ENCODE assay signal across 14 cellular contexts in the genomic region with DNA sequence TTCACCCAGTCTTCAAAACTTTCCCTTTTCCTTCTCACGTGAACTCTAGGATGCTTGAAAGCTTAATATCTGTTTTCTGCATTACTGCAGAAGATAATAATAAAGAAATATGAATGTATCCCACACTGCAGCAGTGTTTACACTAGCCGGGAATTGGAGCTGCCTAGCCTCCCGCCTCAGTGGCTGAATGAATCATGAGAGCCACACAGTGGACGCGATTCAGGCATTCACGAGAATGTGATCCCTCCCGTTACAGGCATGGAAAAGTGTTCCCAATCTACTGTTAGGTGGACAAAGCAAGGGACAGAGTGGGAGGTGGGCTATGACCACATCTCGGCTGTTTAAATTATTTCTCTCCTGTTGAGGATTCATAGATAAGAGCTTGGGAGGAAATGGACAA.
DNase-seq lines count a peak whose midpoint lies in the region; ATAC-seq and TF ChIP-seq lines count a peak whose summit lies in the region.
"Had no signal": no experiment of that assay in that cellular context is flagged by ENCODE, and none has a peak within 500 bp of the region (broad histone marks: within the 10 kb centered on the region; RNA-seq: fewer than 3 reads in every experiment).

No MANE protein-coding gene starts in this region.

- in situ Hi-C loops in IMR-90 (cut with MboI; ENCODE audit: low sequenced_read_pairs), result no loop called here

- H3K9me3 Mint-ChIP-seq in activated CD4-positive, alpha-beta memory T cell treated with anti-CD3 and anti-CD28 coated beads for 36 hours, result no peaks in the 10 kb centered on the region

- H3K14ac ChIP-seq in IMR-90 (replicated peaks; ENCODE audit: low read depth, low read length), result no peak overlapping the region

- WGBS in IMR-90 (ENCODE audit: extremely low coverage in 2 of 2, insufficient read length in 1 of 2), 2 experiments, result 7% methylated on average over 7 of the region's 8 CpGs; no CpG with 5 or more reads in 1 of the 2 experiments

- H3K36me3 ChIP-seq in IMR-90 (ENCODE audit: control insufficient read depth, insufficient read depth, low read length) (no peaks in the 10 kb centered on the region), kidney epithelial cell (ENCODE audit: control insufficient read depth, insufficient read depth, low read length) (no peaks in the 10 kb centered on the region)
- H3K36me3 ChIP-seq: vagina had no signal

- no peaks in the 10 kb centered on the region for H3K79me1 ChIP-seq in IMR-90 (ENCODE audit: low read depth in 1 of 2, low read length in 2 of 2)

- H2AFZ ChIP-seq in IMR-90 (replicated peaks; ENCODE audit: low read length, poor library complexity), result peak overlapping the region; percentile 46

- CTCF ChIA-PET in IMR-90 (lab: Yijun Ruan, JAX), result interaction anchor here (0.8 to 0.9 kb wide), 2 partner anchors 316 to 319 kb away, joined by 3 read pairs; no protein-coding TSS in a partner anchor
- CTCF ChIA-PET in activated CD4-positive, alpha-beta memory T cell treated with anti-CD3 and anti-CD28 coated beads for 36 hours (lab: Charles Lee), result interaction anchor here (0.7 to 0.9 kb wide), 2 partner anchors 28 to 71 kb away, joined by 3 read pairs; no protein-coding TSS in a partner anchor

- H2AK9ac ChIP-seq in IMR-90 (replicated peaks; ENCODE audit: low read depth, low read length, poor library complexity), result no peak overlapping the region

- TF ChIP-seq POLR2A in IMR-90 (IDR thresholded peaks at IDR 0.05; ENCODE audit: low read depth, low read length), result no peak

- no peak overlapping the region for H2BK120ac ChIP-seq in IMR-90 (ENCODE audit: low read depth, low read length)

- no peak overlapping the region for H3K9ac ChIP-seq in IMR-90 (ENCODE audit: low read depth, low read length)
- H3K9ac ChIP-seq: BLaER1 treated with 17β-estradiol and CSF1 and Interleukin-3, amounts not matched to agents 10 nM and 100 nM had no signal

- peak; percentile 46 for TF ChIP-seq RAD21 in IMR-90 (IDR thresholded peaks at IDR 0.05; ENCODE audit: low read length)

- H3K9me1 ChIP-seq in IMR-90 (ENCODE audit: insufficient read depth, low read length), result no peaks in the 10 kb centered on the region

- no peak overlapping the region for H3K27ac Mint-ChIP-seq in activated CD4-positive, alpha-beta memory T cell treated with anti-CD3 and anti-CD28 coated beads for 36 hours

- no peak overlapping the region for H3K18ac ChIP-seq in IMR-90 (ENCODE audit: low read depth, low read length)

- POLR2A ChIA-PET in IMR-90 (lab: Charles Lee; ENCODE audit: unreplicated experiment), result no interaction called here
- POLR2A ChIA-PET in activated CD4-positive, alpha-beta memory T cell treated with anti-CD3 and anti-CD28 coated beads for 36 hours (lab: Charles Lee), result no interaction called here

- H3K23ac ChIP-seq in IMR-90 (ENCODE audit: low read depth, low read length), result no peak overlapping the region

- no peak overlapping the region for H4K8ac ChIP-seq in IMR-90 (ENCODE audit: low read depth in 2 of 2, low read length in 2 of 2)

- dilution Hi-C loops in IMR-90 (cut with HindIII; ENCODE audit: low sequenced_read_pairs, unreplicated experiment), result no loop called here

- no peak overlapping the region for H4K5ac ChIP-seq in IMR-90 (ENCODE audit: low read depth, low read length)

- H3K4me1 Mint-ChIP-seq in activated CD4-positive, alpha-beta memory T cell treated with anti-CD3 and anti-CD28 coated beads for 36 hours (ENCODE audit: low read depth), result peaks cover under 1% of the 10 kb centered on the region

- H3K27ac ChIP-seq in IMR-90 (ENCODE audit: insufficient read depth, low read length), result no peak overlapping the region
- H3K27ac ChIP-seq: esophagus squamous epithelium, vagina had no signal

- H3K4me1 ChIP-seq in IMR-90 (ENCODE audit: control insufficient read depth, insufficient read depth, low read length), result no peaks in the 10 kb centered on the region; the same call in 1 of the 2 replicates

- TF ChIP-seq CTCF in IMR-90 (conservative IDR thresholded peaks at IDR 0.05; ENCODE audit: low read depth, low read length) (peak; percentile 32; the same call in 1 of the 2 replicates), choroid plexus epithelial cell (conservative IDR thresholded peaks at IDR 0.05; ENCODE audit: low read depth, low read length) (peak; percentile 62), kidney epithelial cell (IDR thresholded peaks at IDR 0.05; ENCODE audit: insufficient read depth, low read length, poor library complexity, severe bottlenecking) (peak; percentile 6)

- H3K4ac ChIP-seq in IMR-90 (ENCODE audit: low read depth, low read length), result no peak overlapping the region

- no peaks in the 10 kb centered on the region for H3K9me3 ChIP-seq in IMR-90 (ENCODE audit: control insufficient read depth, insufficient read depth, low read length)
- H3K9me3 ChIP-seq: esophagus squamous epithelium, vagina had no signal

- no peak overlapping the region for H3K4me3 ChIP-seq in IMR-90 (ENCODE audit: insufficient read depth, low read depth, low read length)
- H3K4me3 ChIP-seq in choroid plexus epithelial cell (ENCODE audit: low read depth, low read length), result peak overlapping the region; percentile 24
- H3K4me3 ChIP-seq in kidney epithelial cell (ENCODE audit: low read depth, low read length), result no peak overlapping the region
- H3K4me3 ChIP-seq: BLaER1 treated with 17β-estradiol and CSF1 and Interleukin-3, amounts not matched to agents 10 nM and 100 nM; esophagus squamous epithelium; SK-N-MC; vagina had no signal

- peaks cover 3% of the 10 kb centered on the region for H3K27me3 Mint-ChIP-seq in activated CD4-positive, alpha-beta memory T cell treated with anti-CD3 and anti-CD28 coated beads for 36 hours

- no peak overlapping the region for H3K56ac ChIP-seq in IMR-90 (ENCODE audit: extremely low read depth, insufficient read depth, low read length)

- BruUV-seq in IMR-90 (replicated peaks; lab: Mats Ljungman, UMichigan), result no TSS peak

- H2BK20ac ChIP-seq in IMR-90 (ENCODE audit: low read depth, low read length), result no peak overlapping the region

- H2BK5ac ChIP-seq in IMR-90 (ENCODE audit: low read depth, low read length, poor library complexity, severe bottlenecking), result no peak overlapping the region

- ATAC-seq in IMR-90 (ENCODE audit: low read depth) (peak; percentile 100), sciatic nerve (peak; percentile 74)

- intact Hi-C loops in IMR-90 (cut with micrococcal nuclease) (no loop called here), sciatic nerve (cut with DNase I) (no loop called here)
- intact Hi-C loops in activated CD4-positive, alpha-beta memory T cell treated with anti-CD3 and anti-CD28 coated beads for 36 hours (cut with micrococcal nuclease), result no loop called here

- no peaks in the 10 kb centered on the region for H4K20me1 ChIP-seq in IMR-90 (ENCODE audit: insufficient read depth, low read length)
- H4K20me1 ChIP-seq: BLaER1 treated with 17β-estradiol and CSF1 and Interleukin-3, amounts not matched to agents 10 nM and 100 nM had no signal

- no peak overlapping the region for H4K91ac ChIP-seq in IMR-90 (ENCODE audit: insufficient read depth, low read depth, low read length)

- DNase-seq in IMR-90 (peak; percentile 56), choroid plexus epithelial cell (ENCODE audit: low read depth) (peak; percentile 79), kidney epithelial cell (ENCODE audit: low read depth) (no peak), sciatic nerve (ENCODE audit: low spot score) (no peak), glomerular visceral epithelial cell (ENCODE audit: extremely low spot score) (no peak), NCI-H526 treated with DMSO at 0.1 percent for 48 hours (lab: John Stamatoyannopoulos, UW) (no peak), HK-2 (ENCODE audit: unreplicated experiment) (no peak)
- DNase-seq in activated CD4-positive, alpha-beta memory T cell treated with anti-CD3 and anti-CD28 coated beads for 36 hours, result no peak
- DNase-seq: activated naive CD4-positive, alpha-beta T cell; DMS79 treated with DMSO at 0.1 percent for 48 hours; esophagus squamous epithelium had no signal

- H3K4me3 Mint-ChIP-seq in activated CD4-positive, alpha-beta memory T cell treated with anti-CD3 and anti-CD28 coated beads for 36 hours, result no peak overlapping the region

- peak overlapping the region; percentile 31; the same call in 1 of the 2 replicates for H3K4me2 ChIP-seq in IMR-90 (ENCODE audit: low read depth, low read length)

- H3K36me3 Mint-ChIP-seq in activated CD4-positive, alpha-beta memory T cell treated with anti-CD3 and anti-CD28 coated beads for 36 hours, result no peaks in the 10 kb centered on the region

- H3K27me3 ChIP-seq in IMR-90 (ENCODE audit: control insufficient read depth, insufficient read depth, low read length) (peaks cover 6% of the 10 kb centered on the region), kidney epithelial cell (ENCODE audit: control insufficient read depth, insufficient read depth, low read length) (no peaks in the 10 kb centered on the region)
- H3K27me3 ChIP-seq: BLaER1 treated with 17β-estradiol and CSF1 and Interleukin-3, amounts not matched to agents 10 nM and 100 nM; esophagus squamous epithelium; vagina had no signal

- H2AK5ac ChIP-seq in IMR-90 (ENCODE audit: low read depth, low read length), result no peak overlapping the region

- no peak overlapping the region for H2BK15ac ChIP-seq in IMR-90 (ENCODE audit: low read depth, low read length)

TF ChIP-seq in IMR-90, 13 proteins besides CTCF, POLR2A, EP300 and RAD21 (continues in another document):
- TF ChIP-seq CEBPB (IDR thresholded peaks at IDR 0.05; ENCODE audit: low read depth, low read length) (no peak), RFX5 (IDR thresholded peaks at IDR 0.05; ENCODE audit: low read depth, low read length) (no peak), FOS (IDR thresholded peaks at IDR 0.05; ENCODE audit: low read depth, low read length) (no peak), CHD1 (IDR thresholded peaks at IDR 0.05; ENCODE audit: low read depth, low read length) (no peak), SMC3 (IDR thresholded peaks at IDR 0.05; ENCODE audit: low read depth, low read length) (no peak), MXI1 (IDR thresholded peaks at IDR 0.05; ENCODE audit: borderline replicate concordance, low read depth, low read length) (no peak)
- TF ChIP-seq, protein P1, sequence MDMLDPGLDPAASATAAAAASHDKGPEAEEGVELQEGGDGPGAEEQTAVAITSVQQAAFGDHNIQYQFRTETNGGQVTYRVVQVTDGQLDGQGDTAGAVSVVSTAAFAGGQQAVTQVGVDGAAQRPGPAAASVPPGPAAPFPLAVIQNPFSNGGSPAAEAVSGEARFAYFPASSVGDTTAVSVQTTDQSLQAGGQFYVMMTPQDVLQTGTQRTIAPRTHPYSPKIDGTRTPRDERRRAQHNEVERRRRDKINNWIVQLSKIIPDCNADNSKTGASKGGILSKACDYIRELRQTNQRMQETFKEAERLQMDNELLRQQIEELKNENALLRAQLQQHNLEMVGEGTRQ (IDR thresholded peaks at IDR 0.05; ENCODE audit: low read depth, low read length), result no peak

Comparison
In these comparisons a context has a peak if more than half of its experiments do, and no peak if none do; other contexts are left out.
1. DNase-seq: peak in IMR-90 (single experiment) and choroid plexus epithelial cell (single experiment); none in kidney epithelial cell (single experiment), sciatic nerve (single experiment), activated CD4-positive, alpha-beta memory T cell treated with anti-CD3 and anti-CD28 coated beads for 36 hours (single experiment), glomerular visceral epithelial cell (single experiment), NCI-H526 treated with DMSO at 0.1 percent for 48 hours (single experiment) and HK-2 (single experiment).
2. CTCF ChIP-seq: peak in every context shown above with its lines; median percentile 62 in choroid plexus epithelial cell; 32 in IMR-90; 6 in kidney epithelial cell.